1 cellular context compared by ENCODE assay signal in the genomic region with DNA sequence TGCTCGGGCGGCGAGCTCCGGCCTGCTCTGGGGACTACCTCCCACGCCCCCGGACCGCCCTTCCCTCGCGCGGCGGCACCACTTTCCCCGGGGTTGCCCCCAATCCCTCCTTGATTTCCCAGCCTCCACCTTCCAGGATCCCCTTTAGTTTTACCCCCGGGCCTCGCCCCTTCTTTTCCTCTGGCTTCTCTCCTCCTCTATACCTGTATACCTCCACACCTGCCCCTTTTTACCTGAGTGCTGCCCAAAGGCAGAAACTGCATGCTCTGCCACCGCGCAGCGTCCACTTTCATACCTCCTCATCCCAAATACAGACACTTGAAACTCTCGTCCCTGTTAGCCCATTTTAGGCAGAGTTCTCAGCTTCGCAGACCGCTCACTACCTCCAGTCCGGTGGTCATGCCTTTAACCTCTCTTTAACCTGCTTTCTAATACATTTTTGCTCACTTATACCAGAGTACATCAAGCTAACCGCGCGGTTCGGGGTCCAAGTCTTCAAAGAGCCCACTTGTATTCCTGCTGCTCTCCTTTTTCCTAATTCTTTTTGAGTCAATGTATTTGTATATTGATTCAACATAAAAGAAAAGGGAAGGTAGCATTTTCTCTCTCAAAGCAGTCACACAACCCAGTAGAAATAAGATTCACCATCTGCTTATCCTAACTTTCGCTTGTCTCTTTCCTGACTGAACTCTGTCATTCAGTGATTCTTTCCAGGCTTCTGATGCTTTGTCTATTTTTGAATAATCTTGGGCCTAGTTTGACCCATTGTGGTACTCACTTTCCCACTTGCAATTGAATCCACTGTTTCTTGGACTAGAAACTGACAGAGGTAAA.
TF ChIP-seq lines count a peak whose summit lies in the region.

No MANE protein-coding gene starts in this region.

TF ChIP-seq in liver, 16 proteins besides CTCF, POLR2A, EP300 and RAD21 (continued from another document):
- TF ChIP-seq MAX (IDR thresholded peaks at IDR 0.05) (no peak), JUND (IDR thresholded peaks at IDR 0.05) (no peak), FOXA1 (IDR thresholded peaks at IDR 0.05) (no peak), EGR1 (IDR thresholded peaks at IDR 0.05; ENCODE audit: low read depth in 2 of 2) (no peak), HNF4A (conservative IDR thresholded peaks at IDR 0.05) (no peak), TAF1 (conservative IDR thresholded peaks at IDR 0.05) (no peak), SP1 (IDR thresholded peaks at IDR 0.05) (no peak), HNF4G (IDR thresholded peaks at IDR 0.05) (no peak), FOXA2 (IDR thresholded peaks at IDR 0.05) (no peak)
- TF ChIP-seq, protein P1, sequence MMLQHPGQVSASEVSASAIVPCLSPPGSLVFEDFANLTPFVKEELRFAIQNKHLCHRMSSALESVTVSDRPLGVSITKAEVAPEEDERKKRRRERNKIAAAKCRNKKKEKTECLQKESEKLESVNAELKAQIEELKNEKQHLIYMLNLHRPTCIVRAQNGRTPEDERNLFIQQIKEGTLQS (IDR thresholded peaks at IDR 0.05) = no peak
